ENCODE assay signal across 22 cellular contexts in the genomic region with DNA sequence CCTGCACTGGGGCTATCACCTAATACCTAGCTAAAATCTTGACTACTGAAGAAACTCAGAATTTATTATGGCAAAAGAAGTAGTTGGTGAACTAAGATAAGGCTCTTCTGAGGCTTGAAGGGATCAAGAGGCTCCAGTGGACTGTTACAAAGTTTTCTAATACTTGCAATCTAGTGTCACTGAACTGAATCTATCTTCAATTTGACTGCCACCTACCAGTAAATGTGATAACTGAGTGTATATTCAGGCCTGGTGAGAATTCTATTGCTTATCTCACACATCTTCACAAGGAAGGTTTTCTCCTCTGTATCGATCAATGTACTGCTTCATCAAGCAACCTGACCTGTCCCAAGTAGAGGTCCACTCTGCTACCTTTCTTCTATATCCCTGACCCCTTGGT.
"Had no signal": no experiment of that assay in that cellular context is flagged by ENCODE, and none has a peak within 500 bp of the region (broad histone marks: within the 10 kb centered on the region; RNA-seq: fewer than 3 reads in every experiment).

No MANE protein-coding gene starts in this region.

- H3K27ac Mint-ChIP-seq: activated CD4-positive, alpha-beta T cell treated with anti-CD3 and anti-CD28 coated beads, Interleukin-2, amount 10 ng/mL, durations not matched to agents 7 days and 5 days; activated CD8-positive, alpha-beta T cell treated with anti-CD3 and anti-CD28 coated beads, Interleukin-2, amount 10 ng/mL, durations not matched to agents 7 days and 5 days; brain; mesothelial cell of epicardium; type B pancreatic cell had no signal

- H3K4me3 Mint-ChIP-seq: activated CD4-positive, alpha-beta T cell treated with anti-CD3 and anti-CD28 coated beads, Interleukin-2, amount 10 ng/mL, durations not matched to agents 7 days and 5 days; activated CD8-positive, alpha-beta T cell treated with anti-CD3 and anti-CD28 coated beads, Interleukin-2, amount 10 ng/mL, durations not matched to agents 7 days and 5 days; brain; immature natural killer cell; mesothelial cell of epicardium; natural killer cell treated with Interleukin-12 subunit alpha and Interleukin-12 subunit beta and Interleukin-15 and Interleukin-18, amount 100 ng/mL, for 72 hours; type B pancreatic cell had no signal

- FAIRE-seq: endothelial cell of umbilical vein, pancreas had no signal

- H3K4me1 Mint-ChIP-seq: mesothelial cell of epicardium had no signal

- ATAC-seq: activated CD4-positive, CD25-positive, alpha-beta regulatory T cell treated with anti-CD3 and anti-CD28 coated beads, Interleukin-2, amount 50 U/mL, for 24 hours; activated CD8-positive, alpha-beta T cell treated with anti-CD3 and anti-CD28 coated beads, Interleukin-2, amount 10 ng/mL, durations not matched to agents 7 days and 5 days; esophagus mucosa; left lung; natural killer cell treated with Interleukin-12 subunit alpha and Interleukin-12 subunit beta and Interleukin-15 and Interleukin-18, amount 100 ng/mL, for 72 hours; pancreas; psoas muscle had no signal

- DNase-seq: activated CD4-positive, alpha-beta T cell treated with anti-CD3 and anti-CD28 coated beads, Interleukin-2, amount 10 ng/mL, durations not matched to agents 7 days and 5 days; activated CD8-positive, alpha-beta T cell treated with anti-CD3 and anti-CD28 coated beads, Interleukin-2, amount 10 ng/mL, durations not matched to agents 7 days and 5 days; activated naive CD4-positive, alpha-beta T cell treated with Interleukin-2 at 50 U/mL for 16 hours; anterior cingulate cortex; caudate nucleus; effector memory CD4-positive, alpha-beta T cell; foreskin melanocyte; immature natural killer cell; kidney glomerular epithelial cell; left lung; pancreas; psoas muscle; spleen; stimulated activated CD4-positive, alpha-beta T cell treated with anti-CD3 and anti-CD28 coated beads, Interleukin-4, amount 100 ng/mL, for 1 hour; stimulated activated naive CD4-positive, alpha-beta T cell had no signal

- H3K27me3 Mint-ChIP-seq: activated CD4-positive, alpha-beta T cell treated with anti-CD3 and anti-CD28 coated beads, Interleukin-2, amount 10 ng/mL, durations not matched to agents 7 days and 5 days; brain; natural killer cell treated with Interleukin-12 subunit alpha and Interleukin-12 subunit beta and Interleukin-15 and Interleukin-18, amount 100 ng/mL, for 72 hours; type B pancreatic cell had no signal

- H3K9me3 Mint-ChIP-seq: immature natural killer cell; natural killer cell treated with Interleukin-12 subunit alpha and Interleukin-12 subunit beta and Interleukin-15 and Interleukin-18, amount 100 ng/mL, for 72 hours; type B pancreatic cell had no signal
